Comparison of ENCODE assay signal across 10 cellular contexts in genomic region chr15:73928971-73929627, GRCh38. TPM values are rescaled to one million over a fixed set of nuclear protein-coding genes. Genes with fewer than 3 reads are reported as not detected.
DNase-seq lines count a peak whose midpoint lies in the region; ATAC-seq and TF ChIP-seq lines count a peak whose summit lies in the region.
"Had no signal": no experiment of that assay in that cellular context is flagged by ENCODE, and none has a peak within 500 bp of the region (broad histone marks: within the 10 kb centered on the region; RNA-seq: fewer than 3 reads in every experiment).

No MANE protein-coding gene starts in this region.

- ATAC-seq in HG03039 (IDR thresholded peaks at IDR 0.05; ENCODE audit: unreplicated experiment) (no peak), HG03565 (IDR thresholded peaks at IDR 0.05; ENCODE audit: unreplicated experiment) (no peak), GM18498 (IDR thresholded peaks at IDR 0.05; ENCODE audit: unreplicated experiment) (no peak)
- ATAC-seq: pancreas had no signal

- POLR2A ChIA-PET in BJ (lab: Charles Lee), result no interaction called here

- CTCF ChIA-PET in BJ (lab: Yijun Ruan, JAX), result interaction anchor here (0.8 to 2.9 kb wide), 9 partner anchors 8 to 55 kb away, joined by 3 to 15 read pairs (median 5); no protein-coding TSS in a partner anchor

- H3K4me3 ChIP-seq in BJ (ENCODE audit: low read depth, low read length), result peak overlapping the region; percentile 59
- peak overlapping the region; percentile 71 for H3K4me3 ChIP-seq in brain microvascular endothelial cell (ENCODE audit: low read depth, low read length)

- TF ChIP-seq CTCF in BJ (IDR thresholded peaks at IDR 0.05; ENCODE audit: insufficient read depth, low read depth, low read length) (no peak), HFFc6 (IDR thresholded peaks at IDR 0.05) (no peak), brain microvascular endothelial cell (IDR thresholded peaks at IDR 0.05; ENCODE audit: low read depth, low read length, missing control alignments) (no peak), nephron (IDR thresholded peaks at IDR 0.05; ENCODE audit: unreplicated experiment in 3 of 3) (no peak)

- H3K36me3 ChIP-seq in BJ (ENCODE audit: control insufficient read depth, insufficient read depth, low read length) (peaks cover 5% of the 10 kb centered on the region), brain microvascular endothelial cell (replicated peaks) (peaks cover 2% of the 10 kb centered on the region)
- H3K36me3 ChIP-seq: pancreas had no signal

- peak overlapping the region; percentile 99 for H3K27ac Mint-ChIP-seq in HFFc6
- peak overlapping the region; percentile 58 to 90 (median 88) for H3K27ac Mint-ChIP-seq in nephron
- H3K27ac Mint-ChIP-seq: dendritic cell treated with granulocyte-macrophage colony-stimulating factor and Interleukin-4, amounts not matched to agents 40 ng/mL and 50 ng/mL, for 4 days had no signal

- H3K36me3 Mint-ChIP-seq in HFFc6 (ENCODE audit: low read depth), result peaks cover 16% of the 10 kb centered on the region
- no peaks in the 10 kb centered on the region for H3K36me3 Mint-ChIP-seq in nephron (ENCODE audit: low read depth)

- H3K27me3 Mint-ChIP-seq in HFFc6 (ENCODE audit: insufficient read depth) (peaks cover 3% of the 10 kb centered on the region), nephron (ENCODE audit: low read depth) (peaks cover 7% of the 10 kb centered on the region)

- DNase-seq in BJ (ENCODE audit: low read depth) (no peak), HFFc6 (no peak), brain microvascular endothelial cell (no peak), putamen (ENCODE audit: low spot score) (no peak)

- H3K4me1 Mint-ChIP-seq in HFFc6 (ENCODE audit: low read depth) (peaks cover 83% of the 10 kb centered on the region), nephron (peaks cover 55% of the 10 kb centered on the region)

- no peak overlapping the region for H3K27ac ChIP-seq in brain microvascular endothelial cell
- H3K27ac ChIP-seq: pancreas had no signal

- in situ Hi-C loops in brain microvascular endothelial cell (cut with HindIII; ENCODE audit: low pct_ligation_motif_present, low sequenced_read_pairs), result no loop called here

- H3K27me3 ChIP-seq in BJ (ENCODE audit: control insufficient read depth, insufficient read depth, low read length), result no peaks in the 10 kb centered on the region
- H3K27me3 ChIP-seq in brain microvascular endothelial cell (replicated peaks), result no peaks in the 10 kb centered on the region
- H3K27me3 ChIP-seq: pancreas had no signal

- H3K4me3 Mint-ChIP-seq in HFFc6, result peak overlapping the region; percentile 91
- peak overlapping the region; percentile 87 to 91 (median 91) for H3K4me3 Mint-ChIP-seq in nephron
- H3K4me3 Mint-ChIP-seq: dendritic cell treated with granulocyte-macrophage colony-stimulating factor and Interleukin-4, amounts not matched to agents 40 ng/mL and 50 ng/mL, for 4 days had no signal

- H3K9me3 Mint-ChIP-seq in HFFc6 (no peaks in the 10 kb centered on the region), nephron (no peaks in the 10 kb centered on the region)
- H3K9me3 Mint-ChIP-seq: dendritic cell treated with granulocyte-macrophage colony-stimulating factor and Interleukin-4, amounts not matched to agents 40 ng/mL and 50 ng/mL, for 4 days had no signal

RNA-seq across cellular contexts. Expression of gene LOXL1, which starts 2.8 kb away (rescaled TPM):
- 59.1 and 92.9 TPM in 2 replicates for polyA plus RNA-seq in BJ (2011; rRNA removed)
- polyA minus RNA-seq in BJ (2011; rRNA and poly(A)+ RNA removed), result 133 and 185 TPM in 2 replicates
- 100 to 1,000 TPM; 235 to 309 (median 288) TPM for total RNA-seq in HFFc6 (2021; fragmentation: NEBNext Ultra II Directional; extraction: Animal tissue kit (Norgen Biotek cat#: 25700))

RNA-seq across cellular contexts. Expression of gene TBC1D21, which starts 55.7 kb away (rescaled TPM):
- polyA plus RNA-seq in BJ (2011; rRNA removed), result not detected in 2 replicates
- polyA minus RNA-seq in BJ (2011; rRNA and poly(A)+ RNA removed), result not detected in 2 replicates
- not detected for total RNA-seq in HFFc6 (2021; fragmentation: NEBNext Ultra II Directional; extraction: Animal tissue kit (Norgen Biotek cat#: 25700))
- total RNA-seq: pancreas had no signal
- polyA plus RNA-seq: pancreas had no signal
